Comparison of ENCODE assay signal across 8 cellular contexts in the genomic region with DNA sequence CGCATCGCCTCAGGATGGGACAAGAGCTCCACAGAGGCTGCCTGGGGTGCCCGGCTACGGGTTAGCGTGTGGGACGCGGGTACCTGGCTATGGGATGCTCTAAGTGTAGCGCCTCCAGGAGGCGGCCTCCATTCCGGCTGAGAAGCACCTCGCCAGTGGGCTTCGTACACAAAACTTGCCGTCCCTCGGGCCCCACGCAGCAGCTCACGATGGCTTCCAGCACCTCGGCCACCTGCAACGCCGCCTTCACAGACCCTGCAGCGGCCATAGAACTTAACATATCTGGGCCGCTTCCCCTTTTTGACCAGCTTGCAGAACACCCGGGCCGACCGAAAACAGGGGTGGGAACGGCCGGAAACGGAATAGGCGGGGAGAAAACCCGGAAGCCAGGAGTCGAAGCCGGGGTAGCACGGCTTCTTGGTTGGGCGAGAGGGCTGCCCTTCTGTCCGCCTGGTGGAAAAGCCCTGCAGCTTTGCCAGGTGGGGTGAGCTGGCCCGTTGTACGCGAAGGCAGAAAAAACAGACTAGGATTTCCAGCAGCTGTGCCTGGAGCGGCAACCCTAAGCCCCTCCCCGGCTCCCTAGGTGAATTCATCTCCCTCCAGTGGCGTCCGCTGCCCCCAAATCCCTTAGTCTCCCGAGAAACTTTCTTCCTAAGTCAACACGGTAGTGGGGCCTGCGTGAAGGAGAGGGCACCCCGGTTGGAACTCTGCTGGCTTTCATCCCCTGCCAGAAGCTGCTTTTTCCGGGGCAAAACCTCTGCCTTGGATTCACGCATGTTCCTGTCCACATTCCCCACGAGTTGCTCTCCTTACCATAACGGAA. TPM values are rescaled to one million over a fixed set of nuclear protein-coding genes. Genes with fewer than 3 reads are reported as not detected.
DNase-seq lines count a peak whose midpoint lies in the region; TF ChIP-seq lines count a peak whose summit lies in the region.

Gene BBS10 (minus strand): TSS at position 337 of the 823 bp plus-strand sequence. CDS start 57 bp downstream, at position 280.

- DNase-seq in GM10248 (ENCODE audit: extremely low spot score) (peak; percentile 92), HFFc6 (peak; percentile 91), NAMALWA (ENCODE audit: low spot score) (peak; percentile 97), SK-N-SH (peak; percentile 89), head of caudate nucleus (peak; percentile 85 to 97 (median 94)), ovary (peak; percentile 87 to 92 (median 88)), thyroid gland (peak; percentile 86 to 91)

- POLR2A ChIA-PET in GM10248 (lab: Yijun Ruan, JAX) (no interaction called here), SK-N-SH (lab: Yijun Ruan, JAX) (interaction anchor here (0.6 to 1.7 kb wide), 5 partner anchors 108 to 837 kb away, joined by 3 to 10 read pairs (median 4); partner anchors contain the start of genes KRR1 and NAP1L1)

- peaks cover 47% of the 10 kb centered on the region for H3K4me1 Mint-ChIP-seq in HFFc6 (ENCODE audit: low read depth)
- peaks cover 29% of the 10 kb centered on the region for H3K4me1 Mint-ChIP-seq in activated naive CD8-positive, alpha-beta T cell (ENCODE audit: low read depth)

- H3K4me3 Mint-ChIP-seq in HFFc6 = peak within 1 kb of the TSS; percentile 95
- peak within 1 kb of the TSS; percentile 94 for H3K4me3 Mint-ChIP-seq in activated naive CD8-positive, alpha-beta T cell

- H3K27ac Mint-ChIP-seq in HFFc6 = peak within 1 kb of the TSS; percentile 92
- H3K27ac Mint-ChIP-seq in activated naive CD8-positive, alpha-beta T cell = peak within 1 kb of the TSS; percentile 92

- TF ChIP-seq RAD21 in SK-N-SH (IDR thresholded peaks at IDR 0.05; ENCODE audit: low read length) = peak; percentile 32; the same call in 1 of the 2 replicates

- intact Hi-C loops in head of caudate nucleus (cut with DNase I) = loop anchor here (5.0 to 10.0 kb wide), 4 partner anchors 209 to 836 kb away; partner anchors contain the start of genes KRR1, OSBPL8 and PHLDA1
- intact Hi-C loops in ovary (cut with DNase I) = no loop called here
- intact Hi-C loops in thyroid gland (cut with DNase I) = loop anchor here (10.0 kb wide), 1 partner anchor 273 kb away; no protein-coding TSS in a partner anchor

- H3K27me3 ChIP-seq in SK-N-SH (ENCODE audit: insufficient read depth) = no peaks in the 10 kb centered on the region
- no peaks in the 10 kb centered on the region for H3K27me3 ChIP-seq in ovary
- no peaks in the 10 kb centered on the region for H3K27me3 ChIP-seq in thyroid gland

- no peaks in the 10 kb centered on the region for H3K9me3 ChIP-seq in SK-N-SH
- H3K9me3 ChIP-seq in ovary = no peaks in the 10 kb centered on the region
- H3K9me3 ChIP-seq in thyroid gland = no peaks in the 10 kb centered on the region

- H3K36me3 ChIP-seq in SK-N-SH (replicated peaks in 1 of 2; ENCODE audit: control insufficient read depth in 1 of 2, insufficient read depth in 2 of 2, low read length in 1 of 2) = peaks cover 6 to 14% of the 10 kb centered on the region in 2 experiments
- no peaks in the 10 kb centered on the region for H3K36me3 ChIP-seq in ovary
- H3K36me3 ChIP-seq in thyroid gland = no peaks in the 10 kb centered on the region

- peaks cover 3% of the 10 kb centered on the region; the same call in 1 of the 2 replicates for H3K27me3 Mint-ChIP-seq in HFFc6 (ENCODE audit: insufficient read depth)
- H3K27me3 Mint-ChIP-seq in activated naive CD8-positive, alpha-beta T cell = no peaks in the 10 kb centered on the region

- TF ChIP-seq CTCF in GM10248 (IDR thresholded peaks at IDR 0.05; ENCODE audit: control extremely low read depth, extremely low read depth, low read depth, missing control alignments) (peak; percentile 36), HFFc6 (IDR thresholded peaks at IDR 0.05) (peak; percentile 75), SK-N-SH (IDR thresholded peaks at IDR 0.05) (peak; percentile 72), ovary (IDR thresholded peaks at IDR 0.05) (peak in 2 of 3 donors; percentile 27 to 47), thyroid gland (IDR thresholded peaks at IDR 0.05) (peak in 5 of 6 experiments; percentile 19 to 34 (median 29))

- H3K9ac ChIP-seq in SK-N-SH = peak within 1 kb of the TSS; percentile 80

- H3K79me2 ChIP-seq in SK-N-SH (ENCODE audit: insufficient read depth) = peaks cover 45% of the 10 kb centered on the region

- peaks cover 30% of the 10 kb centered on the region for H3F3A ChIP-seq in SK-N-SH (replicated peaks; ENCODE audit: insufficient read depth)

- H3K4me3 ChIP-seq in SK-N-SH (ENCODE audit: low read depth in 2 of 2, low read length in 1 of 2) (peak within 1 kb of the TSS; percentile 91 to 94), ovary (peak within 1 kb of the TSS; percentile 70), thyroid gland (replicated peaks in 1 of 3) (peak within 1 kb of the TSS; percentile 27 to 92 (median 79))

- CTCF ChIA-PET in GM10248 (lab: Yijun Ruan, JAX) = interaction anchor here (0.8 to 2.2 kb wide), 14 partner anchors 9 to 863 kb away, joined by 3 to 14 read pairs (median 3); no protein-coding TSS in a partner anchor
- CTCF ChIA-PET in SK-N-SH (lab: Yijun Ruan, JAX) = interaction anchor here (0.6 to 2.0 kb wide), 30 partner anchors 10 to 957 kb away, joined by 3 to 9 read pairs (median 4); partner anchors contain the start of genes GLIPR1L2, NAP1L1 and PHLDA1

- H2AFZ ChIP-seq in SK-N-SH (ENCODE audit: low read depth) = peak within 1 kb of the TSS; percentile 82

- H3K36me3 Mint-ChIP-seq in HFFc6 (ENCODE audit: low read depth) = no peaks in the 10 kb centered on the region
- H3K36me3 Mint-ChIP-seq in activated naive CD8-positive, alpha-beta T cell = peaks cover 4% of the 10 kb centered on the region

- 3% methylated on average over 16 of the region's 49 CpGs for WGBS in SK-N-SH (ENCODE audit: low lambda C conversion rate)
- WGBS in ovary, 3 donors = 1% methylated on average over 49 of the region's 49 CpGs
- 0 to 4% methylated on average over 15 to 30 of the region's 49 CpGs for WGBS in thyroid gland, 2 donors

- H3K4me1 ChIP-seq in SK-N-SH (ENCODE audit: control insufficient read depth in 1 of 2, insufficient read depth in 2 of 2, low read depth in 1 of 2, low read length in 1 of 2) = peaks cover 8 to 12% of the 10 kb centered on the region in 2 experiments; a peak in 3 of 4 replicates
- no peaks in the 10 kb centered on the region for H3K4me1 ChIP-seq in ovary (ENCODE audit: insufficient read depth)
- H3K4me1 ChIP-seq in thyroid gland = peaks cover 13 to 20% of the 10 kb centered on the region in 2 donors

- H3K9me2 ChIP-seq in SK-N-SH = no peaks in the 10 kb centered on the region

- peak within 1 kb of the TSS; percentile 85 for H3K4me2 ChIP-seq in SK-N-SH

- no peaks in the 10 kb centered on the region for H3K9me3 Mint-ChIP-seq in HFFc6
- no peaks in the 10 kb centered on the region for H3K9me3 Mint-ChIP-seq in activated naive CD8-positive, alpha-beta T cell (ENCODE audit: low read depth)

- H3K27ac ChIP-seq in SK-N-SH (ENCODE audit: low read depth in 2 of 2, low read length in 1 of 2) = peak within 1 kb of the TSS; percentile 72 to 97
- H3K27ac ChIP-seq in ovary = peak within 1 kb of the TSS; percentile 47 to 72
- peak within 1 kb of the TSS; percentile 68 to 90 (median 84) for H3K27ac ChIP-seq in thyroid gland

- TF ChIP-seq POLR2A in ovary (IDR thresholded peaks at IDR 0.05) (no peak), thyroid gland (IDR thresholded peaks at IDR 0.05) (peak in 1 of 2 donors; percentile 63)

- no peaks in the 10 kb centered on the region for H4K20me1 ChIP-seq in SK-N-SH (ENCODE audit: insufficient read depth)

- TF ChIP-seq EP300 in SK-N-SH (IDR thresholded peaks at IDR 0.05; ENCODE audit: borderline replicate concordance in 1 of 2, low read depth in 1 of 2, low read length in 1 of 2) (peak in 1 of 2 experiments; percentile 40; a peak in 1 of 4 replicates), ovary (IDR thresholded peaks at IDR 0.05) (no peak)

TF ChIP-seq in SK-N-SH, 30 proteins besides CTCF, POLR2A, EP300 and RAD21 (continues in another document):
- TF ChIP-seq JUND (IDR thresholded peaks at IDR 0.05) = 0 out of 2 replicates have a peak, but pooled peaks have one; percentile 8
- TF ChIP-seq, protein P1, sequence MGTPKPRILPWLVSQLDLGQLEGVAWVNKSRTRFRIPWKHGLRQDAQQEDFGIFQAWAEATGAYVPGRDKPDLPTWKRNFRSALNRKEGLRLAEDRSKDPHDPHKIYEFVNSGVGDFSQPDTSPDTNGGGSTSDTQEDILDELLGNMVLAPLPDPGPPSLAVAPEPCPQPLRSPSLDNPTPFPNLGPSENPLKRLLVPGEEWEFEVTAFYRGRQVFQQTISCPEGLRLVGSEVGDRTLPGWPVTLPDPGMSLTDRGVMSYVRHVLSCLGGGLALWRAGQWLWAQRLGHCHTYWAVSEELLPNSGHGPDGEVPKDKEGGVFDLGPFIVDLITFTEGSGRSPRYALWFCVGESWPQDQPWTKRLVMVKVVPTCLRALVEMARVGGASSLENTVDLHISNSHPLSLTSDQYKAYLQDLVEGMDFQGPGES (IDR thresholded peaks at IDR 0.05; ENCODE audit: low read depth, low read length) = 0 out of 2 replicates have a peak, but pooled peaks have one; percentile 18
- peak; percentile 51 for TF ChIP-seq CHD2 (IDR thresholded peaks at IDR 0.05; ENCODE audit: low read length, partially characterized antibody)
- TF ChIP-seq SMC3 (IDR thresholded peaks at IDR 0.05; ENCODE audit: low read depth, low read length) = 0 out of 2 replicates have a peak, but pooled peaks have one; percentile 7
- no peak for TF ChIP-seq RXRA (IDR thresholded peaks at IDR 0.05; ENCODE audit: borderline replicate concordance, low read depth)
- 0 out of 2 replicates have a peak, but pooled peaks have one; percentile 13 for TF ChIP-seq RCOR1 (IDR thresholded peaks at IDR 0.05; ENCODE audit: low read length)
- TF ChIP-seq, protein P2, sequence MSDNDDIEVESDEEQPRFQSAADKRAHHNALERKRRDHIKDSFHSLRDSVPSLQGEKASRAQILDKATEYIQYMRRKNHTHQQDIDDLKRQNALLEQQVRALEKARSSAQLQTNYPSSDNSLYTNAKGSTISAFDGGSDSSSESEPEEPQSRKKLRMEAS (IDR thresholded peaks at IDR 0.05; ENCODE audit: low read depth) = peak; percentile 93
- TF ChIP-seq NFIC (IDR thresholded peaks at IDR 0.05; ENCODE audit: borderline replicate concordance) = no peak
- TF ChIP-seq MXI1 (IDR thresholded peaks at IDR 0.05; ENCODE audit: low read depth, low read length) = peak; percentile 81
- no peak for TF ChIP-seq EZH2phosphoT487 (IDR thresholded peaks at IDR 0.05; ENCODE audit: borderline replicate concordance, low read depth)
- TF ChIP-seq TEAD4 (IDR thresholded peaks at IDR 0.05; ENCODE audit: borderline replicate concordance, insufficient read depth) = no peak
- no peak; the same call in 1 of the 2 replicates for TF ChIP-seq SIN3A (IDR thresholded peaks at IDR 0.05; ENCODE audit: borderline replicate concordance, low read depth, low read length)

RNA-seq across cellular contexts. Expression of gene BBS10, which starts in this region (rescaled TPM):
- 10 to 100 TPM in 5 of 6 experiments, 1 to 10 TPM in 1; 10.0 to 11.8 (median 10.8) TPM for total RNA-seq in HFFc6 (2021; fragmentation: NEBNext Ultra II Directional; extraction: Animal tissue kit (Norgen Biotek cat#: 25700))
- polyA plus RNA-seq in SK-N-SH (2012; rRNA removed) = 5.6 and 9.2 TPM in 2 replicates
- 11.6 and 12.0 TPM in 2 replicates for polyA plus RNA-seq in SK-N-SH (2012; cell fraction: cytosol; rRNA removed)
- polyA plus RNA-seq in SK-N-SH (2012; cell fraction: nucleus; rRNA removed) = 2.1 and 6.7 TPM in 2 replicates
- total RNA-seq in ovary = 10 to 100 TPM in 4 of 7 donors, 1 to 10 TPM in 3; 8.3 to 14.8 (median 12.0) TPM
- 10 to 100 TPM in 1 of 2 donors, 1 to 10 TPM in 1; 8.5 to 12.6 TPM for polyA plus RNA-seq in ovary
- total RNA-seq in thyroid gland = 10 to 100 TPM; 11.4 to 17.6 (median 13.5) TPM

Comparison
In these comparisons a context has a peak if more than half of its experiments do, and no peak if none do; other contexts are left out.
1. Peak in every context shown above with its lines: DNase-seq, H3K4me3 ChIP-seq and H3K27ac ChIP-seq.
2. intact Hi-C loops: an anchor here in head of caudate nucleus (5.0 to 10.0 kb wide) and thyroid gland (10.0 kb wide); none called in ovary.